7 cellular contexts compared by ENCODE assay signal in the genomic region with DNA sequence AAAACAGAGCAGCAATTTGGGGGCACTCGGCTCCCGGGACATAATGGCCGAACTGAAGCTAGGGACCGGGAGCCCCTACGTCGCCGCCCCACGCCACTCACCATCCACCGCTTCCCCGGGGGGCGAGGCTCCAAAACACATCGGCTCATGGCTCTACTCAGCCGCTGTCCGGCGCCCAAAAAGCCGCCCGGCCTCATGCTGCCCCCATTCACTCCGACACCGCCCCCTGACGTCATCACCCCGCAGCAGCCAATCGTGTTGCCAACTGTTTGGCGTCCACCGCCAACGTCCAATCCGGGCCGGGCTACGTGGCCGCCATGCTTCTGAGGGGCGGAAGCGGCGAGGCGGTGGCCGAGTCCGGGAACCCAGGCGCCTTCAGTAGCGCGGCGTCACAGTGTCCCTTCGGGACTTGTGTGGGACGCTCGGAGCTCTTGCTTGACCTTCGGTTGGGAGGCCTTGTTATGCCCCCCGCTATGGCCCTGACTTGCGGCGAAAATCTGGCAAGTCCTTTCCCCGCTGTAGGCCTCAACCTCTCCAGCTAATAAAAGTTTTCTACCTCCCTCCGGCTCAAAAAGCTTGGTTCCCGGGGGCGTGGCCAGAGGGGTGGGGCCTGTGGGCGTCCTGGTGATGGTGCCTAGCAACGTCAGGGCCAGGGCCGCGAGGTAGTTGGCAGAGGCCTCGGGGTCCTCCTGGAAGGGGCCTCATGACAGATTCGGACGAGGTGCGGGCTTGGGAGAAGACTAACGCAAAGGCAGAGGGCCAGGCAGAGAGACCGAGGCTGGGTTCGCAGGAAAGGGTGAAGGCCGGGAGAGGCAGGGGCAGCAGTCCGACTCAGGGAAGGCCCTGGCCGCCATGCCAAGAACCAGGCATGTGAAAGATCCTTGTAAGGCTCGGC. TPM values are rescaled to one million over a fixed set of nuclear protein-coding genes. Genes with fewer than 3 reads are reported as not detected.
DNase-seq lines count a peak whose midpoint lies in the region; ATAC-seq lines count a peak whose summit lies in the region.

Gene PTRH1 (minus strand): TSS at position 221 of the 895 bp plus-strand sequence. CDS start 24 bp downstream, at position 197.
A gene with protein sequence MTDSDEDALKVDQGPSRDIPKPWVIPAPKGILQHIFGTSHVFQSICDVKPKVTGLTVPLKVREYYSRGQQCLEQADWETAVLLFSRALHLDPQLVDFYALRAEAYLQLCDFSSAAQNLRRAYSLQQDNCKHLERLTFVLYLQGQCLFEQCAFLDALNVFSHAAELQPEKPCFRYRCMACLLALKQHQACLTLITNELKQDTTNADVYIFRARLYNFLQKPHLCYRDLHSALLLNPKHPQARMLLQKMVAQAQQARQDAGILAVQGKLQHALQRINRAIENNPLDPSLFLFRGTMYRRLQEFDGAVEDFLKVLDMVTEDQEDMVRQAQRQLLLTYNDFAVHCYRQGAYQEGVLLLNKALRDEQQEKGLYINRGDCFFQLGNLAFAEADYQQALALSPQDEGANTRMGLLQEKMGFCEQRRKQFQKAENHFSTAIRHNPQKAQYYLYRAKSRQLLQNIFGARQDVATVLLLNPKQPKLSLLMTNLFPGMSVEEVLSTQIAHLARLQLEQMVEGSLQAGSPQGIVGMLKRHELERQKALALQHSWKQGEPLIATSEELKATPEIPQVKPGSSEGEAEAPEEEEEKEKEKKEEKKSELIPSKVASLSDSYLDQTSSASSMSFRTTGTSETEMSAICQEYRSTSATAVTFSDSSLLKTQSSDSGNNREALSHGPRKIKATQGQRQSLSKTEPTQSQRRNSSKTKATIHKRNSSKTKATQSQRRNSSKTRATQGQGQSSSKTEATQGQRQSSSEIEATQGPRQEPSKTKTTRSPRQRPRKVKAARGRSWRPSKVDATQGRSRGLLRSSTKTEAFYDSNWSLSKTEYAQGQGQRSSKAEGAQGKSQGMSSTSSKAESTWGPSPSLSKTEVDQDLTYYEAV (plus strand): TSS at position 637 of the 895 bp plus-strand sequence. CDS start 67 bp downstream, at position 704.

- ATAC-seq in GM18511 (IDR thresholded peaks at IDR 0.05; ENCODE audit: unreplicated experiment) (peak; percentile 94), HG03025 (IDR thresholded peaks at IDR 0.05; ENCODE audit: low FRiP score, unreplicated experiment) (peak; percentile 89)

- DNase-seq in NCI-H2029 treated with DMSO at 0.1 percent for 48 hours (lab: John Stamatoyannopoulos, UW) (peak; percentile 69), T1000 (lab: John Stamatoyannopoulos, UW) (peak; percentile 89), astrocyte of the hippocampus (ENCODE audit: low read depth, low spot score) (peak; percentile 99), hippocampal formation (lab: John Stamatoyannopoulos, UW) (peak; percentile 94 to 97), renal cortical epithelial cell (ENCODE audit: low read depth) (peak; percentile 81)

RNA-seq across cellular contexts. Expression of gene PTRH1, which starts in this region (rescaled TPM):
- 21.8 and 45.1 TPM in 2 replicates for total RNA-seq in renal cortical epithelial cell

RNA-seq across cellular contexts. Expression of the second gene that starts in this region (rescaled TPM):
- total RNA-seq in renal cortical epithelial cell: 0.10 TPM in 1 of 2 replicates, not detected in the other

Comparison
In these comparisons a context has a peak if more than half of its experiments do, and no peak if none do; other contexts are left out.
1. Peak in every context shown above with its lines: DNase-seq and ATAC-seq.